1 cellular context compared by ENCODE assay signal in the genomic region with DNA sequence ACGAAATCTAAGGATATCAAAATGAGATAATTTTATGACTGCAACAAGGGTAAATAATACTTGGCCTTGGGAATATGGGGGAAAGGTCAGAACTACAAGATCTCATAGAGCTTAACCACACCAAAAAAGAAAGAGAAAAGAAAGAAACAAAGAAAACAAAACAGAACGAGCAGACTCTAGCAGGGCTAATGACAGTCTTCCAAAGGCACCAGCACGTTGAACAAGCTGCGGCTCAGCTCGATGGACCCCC.
TF ChIP-seq lines count a peak whose summit lies in the region.

No MANE protein-coding gene starts in this region.

TF ChIP-seq in WTC11, 78 proteins besides CTCF, POLR2A, EP300 and RAD21 (continued from another document):
- TF ChIP-seq, protein P1, sequence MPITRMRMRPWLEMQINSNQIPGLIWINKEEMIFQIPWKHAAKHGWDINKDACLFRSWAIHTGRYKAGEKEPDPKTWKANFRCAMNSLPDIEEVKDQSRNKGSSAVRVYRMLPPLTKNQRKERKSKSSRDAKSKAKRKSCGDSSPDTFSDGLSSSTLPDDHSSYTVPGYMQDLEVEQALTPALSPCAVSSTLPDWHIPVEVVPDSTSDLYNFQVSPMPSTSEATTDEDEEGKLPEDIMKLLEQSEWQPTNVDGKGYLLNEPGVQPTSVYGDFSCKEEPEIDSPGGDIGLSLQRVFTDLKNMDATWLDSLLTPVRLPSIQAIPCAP (CRISPR knock-in tag; IDR thresholded peaks at IDR 0.05), result no peak
- TF ChIP-seq MYBL2 (CRISPR knock-in tag; IDR thresholded peaks at IDR 0.05) (no peak), ZNF121 (CRISPR knock-in tag; IDR thresholded peaks at IDR 0.05) (no peak)
- TF ChIP-seq, protein P2, sequence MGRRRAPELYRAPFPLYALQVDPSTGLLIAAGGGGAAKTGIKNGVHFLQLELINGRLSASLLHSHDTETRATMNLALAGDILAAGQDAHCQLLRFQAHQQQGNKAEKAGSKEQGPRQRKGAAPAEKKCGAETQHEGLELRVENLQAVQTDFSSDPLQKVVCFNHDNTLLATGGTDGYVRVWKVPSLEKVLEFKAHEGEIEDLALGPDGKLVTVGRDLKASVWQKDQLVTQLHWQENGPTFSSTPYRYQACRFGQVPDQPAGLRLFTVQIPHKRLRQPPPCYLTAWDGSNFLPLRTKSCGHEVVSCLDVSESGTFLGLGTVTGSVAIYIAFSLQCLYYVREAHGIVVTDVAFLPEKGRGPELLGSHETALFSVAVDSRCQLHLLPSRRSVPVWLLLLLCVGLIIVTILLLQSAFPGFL (CRISPR knock-in tag; IDR thresholded peaks at IDR 0.05; ENCODE audit: borderline replicate concordance), result no peak
- TF ChIP-seq, protein P3, sequence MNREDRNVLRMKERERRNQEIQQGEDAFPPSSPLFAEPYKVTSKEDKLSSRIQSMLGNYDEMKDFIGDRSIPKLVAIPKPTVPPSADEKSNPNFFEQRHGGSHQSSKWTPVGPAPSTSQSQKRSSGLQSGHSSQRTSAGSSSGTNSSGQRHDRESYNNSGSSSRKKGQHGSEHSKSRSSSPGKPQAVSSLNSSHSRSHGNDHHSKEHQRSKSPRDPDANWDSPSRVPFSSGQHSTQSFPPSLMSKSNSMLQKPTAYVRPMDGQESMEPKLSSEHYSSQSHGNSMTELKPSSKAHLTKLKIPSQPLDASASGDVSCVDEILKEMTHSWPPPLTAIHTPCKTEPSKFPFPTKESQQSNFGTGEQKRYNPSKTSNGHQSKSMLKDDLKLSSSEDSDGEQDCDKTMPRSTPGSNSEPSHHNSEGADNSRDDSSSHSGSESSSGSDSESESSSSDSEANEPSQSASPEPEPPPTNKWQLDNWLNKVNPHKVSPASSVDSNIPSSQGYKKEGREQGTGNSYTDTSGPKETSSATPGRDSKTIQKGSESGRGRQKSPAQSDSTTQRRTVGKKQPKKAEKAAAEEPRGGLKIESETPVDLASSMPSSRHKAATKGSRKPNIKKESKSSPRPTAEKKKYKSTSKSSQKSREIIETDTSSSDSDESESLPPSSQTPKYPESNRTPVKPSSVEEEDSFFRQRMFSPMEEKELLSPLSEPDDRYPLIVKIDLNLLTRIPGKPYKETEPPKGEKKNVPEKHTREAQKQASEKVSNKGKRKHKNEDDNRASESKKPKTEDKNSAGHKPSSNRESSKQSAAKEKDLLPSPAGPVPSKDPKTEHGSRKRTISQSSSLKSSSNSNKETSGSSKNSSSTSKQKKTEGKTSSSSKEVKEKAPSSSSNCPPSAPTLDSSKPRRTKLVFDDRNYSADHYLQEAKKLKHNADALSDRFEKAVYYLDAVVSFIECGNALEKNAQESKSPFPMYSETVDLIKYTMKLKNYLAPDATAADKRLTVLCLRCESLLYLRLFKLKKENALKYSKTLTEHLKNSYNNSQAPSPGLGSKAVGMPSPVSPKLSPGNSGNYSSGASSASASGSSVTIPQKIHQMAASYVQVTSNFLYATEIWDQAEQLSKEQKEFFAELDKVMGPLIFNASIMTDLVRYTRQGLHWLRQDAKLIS (CRISPR knock-in tag; IDR thresholded peaks at IDR 0.05; ENCODE audit: borderline replicate concordance), result no peak
- TF ChIP-seq, protein P4, sequence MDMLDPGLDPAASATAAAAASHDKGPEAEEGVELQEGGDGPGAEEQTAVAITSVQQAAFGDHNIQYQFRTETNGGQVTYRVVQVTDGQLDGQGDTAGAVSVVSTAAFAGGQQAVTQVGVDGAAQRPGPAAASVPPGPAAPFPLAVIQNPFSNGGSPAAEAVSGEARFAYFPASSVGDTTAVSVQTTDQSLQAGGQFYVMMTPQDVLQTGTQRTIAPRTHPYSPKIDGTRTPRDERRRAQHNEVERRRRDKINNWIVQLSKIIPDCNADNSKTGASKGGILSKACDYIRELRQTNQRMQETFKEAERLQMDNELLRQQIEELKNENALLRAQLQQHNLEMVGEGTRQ (CRISPR knock-in tag; IDR thresholded peaks at IDR 0.05), result no peak
- TF ChIP-seq, protein P5, sequence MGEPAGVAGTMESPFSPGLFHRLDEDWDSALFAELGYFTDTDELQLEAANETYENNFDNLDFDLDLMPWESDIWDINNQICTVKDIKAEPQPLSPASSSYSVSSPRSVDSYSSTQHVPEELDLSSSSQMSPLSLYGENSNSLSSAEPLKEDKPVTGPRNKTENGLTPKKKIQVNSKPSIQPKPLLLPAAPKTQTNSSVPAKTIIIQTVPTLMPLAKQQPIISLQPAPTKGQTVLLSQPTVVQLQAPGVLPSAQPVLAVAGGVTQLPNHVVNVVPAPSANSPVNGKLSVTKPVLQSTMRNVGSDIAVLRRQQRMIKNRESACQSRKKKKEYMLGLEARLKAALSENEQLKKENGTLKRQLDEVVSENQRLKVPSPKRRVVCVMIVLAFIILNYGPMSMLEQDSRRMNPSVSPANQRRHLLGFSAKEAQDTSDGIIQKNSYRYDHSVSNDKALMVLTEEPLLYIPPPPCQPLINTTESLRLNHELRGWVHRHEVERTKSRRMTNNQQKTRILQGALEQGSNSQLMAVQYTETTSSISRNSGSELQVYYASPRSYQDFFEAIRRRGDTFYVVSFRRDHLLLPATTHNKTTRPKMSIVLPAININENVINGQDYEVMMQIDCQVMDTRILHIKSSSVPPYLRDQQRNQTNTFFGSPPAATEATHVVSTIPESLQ (CRISPR knock-in tag; IDR thresholded peaks at IDR 0.05), result no peak
